In genomic region chr2:234290196-234290595, GRCh38 we compare ENCODE assay signal across 2 cellular contexts.
TF ChIP-seq lines count a peak whose summit lies in the region.

No MANE protein-coding gene starts in this region.

TF ChIP-seq in A549, 52 proteins besides CTCF, POLR2A, EP300 and RAD21 (continued from another document):
- TF ChIP-seq E2F6 (IDR thresholded peaks at IDR 0.05; ENCODE audit: borderline replicate concordance, low read depth) (no peak), BCL3 (IDR thresholded peaks at IDR 0.05) (no peak), RFX5 (IDR thresholded peaks at IDR 0.05) (no peak), CBX2 (IDR thresholded peaks at IDR 0.05; ENCODE audit: borderline replicate concordance, low read depth) (no peak), HDAC2 (IDR thresholded peaks at IDR 0.05) (no peak), JUN (IDR thresholded peaks at IDR 0.05) (no peak), BHLHE40 (IDR thresholded peaks at IDR 0.05; ENCODE audit: low read depth, low read length) (no peak), RARB (CRISPR knock-in tag; IDR thresholded peaks at IDR 0.05) (no peak), KDM1A (IDR thresholded peaks at IDR 0.05; ENCODE audit: low read depth) (no peak), FOSL2 (IDR thresholded peaks at IDR 0.05) (no peak), FOSL2 (CRISPR knock-in tag; IDR thresholded peaks at IDR 0.05) (no peak), EHMT2 (IDR thresholded peaks at IDR 0.05; ENCODE audit: low read depth) (no peak), MAZ (IDR thresholded peaks at IDR 0.05; ENCODE audit: borderline replicate concordance, low read depth, low read length) (no peak), KDM5A (IDR thresholded peaks at IDR 0.05) (no peak), JUNB (IDR thresholded peaks at IDR 0.05) (no peak)

TF ChIP-seq in WTC11, 78 proteins besides CTCF, POLR2A, EP300 and RAD21 (continued from another document):
- TF ChIP-seq CDX4 (CRISPR knock-in tag; IDR thresholded peaks at IDR 0.05; ENCODE audit: borderline replicate concordance), result no peak
- TF ChIP-seq ETV6 (CRISPR knock-in tag; IDR thresholded peaks at IDR 0.05), result no peak
- no peak for TF ChIP-seq NR1H2 (CRISPR knock-in tag; IDR thresholded peaks at IDR 0.05)
- TF ChIP-seq NFYB (CRISPR knock-in tag; conservative IDR thresholded peaks at IDR 0.05; ENCODE audit: low read depth), result no peak
- TF ChIP-seq USF1 (CRISPR knock-in tag; IDR thresholded peaks at IDR 0.05), result no peak
- TF ChIP-seq CBFB (CRISPR knock-in tag; IDR thresholded peaks at IDR 0.05; ENCODE audit: low read depth), result no peak
- no peak for TF ChIP-seq MYBL2 (CRISPR knock-in tag; IDR thresholded peaks at IDR 0.05)
- TF ChIP-seq NR2C2 (CRISPR knock-in tag; IDR thresholded peaks at IDR 0.05), result no peak
- no peak for TF ChIP-seq TEAD1 (CRISPR knock-in tag; IDR thresholded peaks at IDR 0.05)
- no peak for TF ChIP-seq FOXK1 (CRISPR knock-in tag; IDR thresholded peaks at IDR 0.05)
- TF ChIP-seq SOX15 (CRISPR knock-in tag; IDR thresholded peaks at IDR 0.05), result no peak
